8 cellular contexts compared by ENCODE assay signal in the genomic region with DNA sequence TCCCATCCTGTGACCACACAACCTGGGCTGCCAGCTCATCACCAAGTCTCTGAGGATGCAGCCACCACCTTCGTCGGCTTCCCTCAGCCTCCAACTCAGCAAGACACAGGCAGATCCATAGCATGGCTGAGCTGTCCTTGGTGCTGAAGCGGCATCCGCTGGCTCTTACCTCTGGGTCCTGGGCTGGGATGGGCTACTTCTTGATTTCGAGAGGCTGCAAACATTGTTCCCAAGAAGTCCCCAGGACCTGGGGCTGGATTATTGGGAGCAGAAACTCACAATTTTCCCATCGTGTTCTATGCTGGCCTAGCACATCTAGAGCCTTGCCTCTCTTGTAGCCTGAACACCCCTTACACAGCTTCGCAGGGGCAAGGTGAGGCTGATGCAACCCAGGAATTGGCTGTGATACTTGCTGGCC. TPM values are rescaled to one million over a fixed set of nuclear protein-coding genes. Genes with fewer than 3 reads are reported as not detected.
A peak's percentile ranks its signal among the peaks of the same experiment; 100 is the strongest.
DNase-seq lines count a peak whose midpoint lies in the region; ATAC-seq and TF ChIP-seq lines count a peak whose summit lies in the region.

No MANE protein-coding gene starts in this region.

- H3K9me3 ChIP-seq in neural cell (ENCODE audit: low read length): no peaks in the 10 kb centered on the region

- TF ChIP-seq CTCF in choroid plexus epithelial cell (conservative IDR thresholded peaks at IDR 0.05; ENCODE audit: low read depth, low read length): no peak
- no peak for TF ChIP-seq CTCF in neural cell (IDR thresholded peaks at IDR 0.05; ENCODE audit: poor library complexity, severe bottlenecking)

- no peaks in the 10 kb centered on the region for H3K36me3 ChIP-seq in neural cell (ENCODE audit: insufficient read depth, low read length)

- H3K27ac ChIP-seq in neural cell (ENCODE audit: low read length): no peak overlapping the region

- TF ChIP-seq RAD21 in neural cell (conservative IDR thresholded peaks at IDR 0.05): no peak

- no peak overlapping the region for H3K4me2 ChIP-seq in neural cell (ENCODE audit: low read length)

- no peak for ATAC-seq in GM21367 (IDR thresholded peaks at IDR 0.05; ENCODE audit: unreplicated experiment)
- no peak for ATAC-seq in GM19023 (IDR thresholded peaks at IDR 0.05; ENCODE audit: unreplicated experiment)

- no peak overlapping the region for H2AFZ ChIP-seq in neural cell (ENCODE audit: low read depth, low read length)

- DNase-seq in ELF-1 (ENCODE audit: low read depth, low spot score) (peak; percentile 89), MV-4-11 (lab: John Stamatoyannopoulos, UW) (peak; percentile 50), choroid plexus epithelial cell (ENCODE audit: low read depth) (peak; percentile 71), NK-92 (lab: John Stamatoyannopoulos, UW; ENCODE audit: unreplicated experiment) (no peak)
- DNase-seq in activated CD4-positive, CD25-positive, alpha-beta regulatory T cell (lab: John Stamatoyannopoulos, UW): no peak

- no peaks in the 10 kb centered on the region for H3F3A ChIP-seq in neural cell (ENCODE audit: insufficient read depth, low read length, poor library complexity, severe bottlenecking)

- H3K9ac ChIP-seq in neural cell (ENCODE audit: low read length): no peak overlapping the region

- peaks cover 40% of the 10 kb centered on the region for H3K27me3 ChIP-seq in neural cell (ENCODE audit: insufficient read depth, low read depth, low read length)

- TF ChIP-seq EP300 in neural cell (conservative IDR thresholded peaks at IDR 0.05; ENCODE audit: poor library complexity, severe bottlenecking): no peak

- H3K9me2 ChIP-seq in neural cell (ENCODE audit: insufficient read depth, low read length): no peaks in the 10 kb centered on the region

- no peaks in the 10 kb centered on the region for H3K79me2 ChIP-seq in neural cell (replicated peaks; ENCODE audit: insufficient read depth, low read length)

- no peak overlapping the region for H3K4me3 ChIP-seq in choroid plexus epithelial cell (ENCODE audit: low read depth, low read length)
- H3K4me3 ChIP-seq in neural cell (ENCODE audit: low read length): no peak overlapping the region

- H4K20me1 ChIP-seq in neural cell (ENCODE audit: insufficient read depth): no peaks in the 10 kb centered on the region

TF ChIP-seq in neural cell, 6 proteins besides CTCF, POLR2A, EP300 and RAD21:
- TF ChIP-seq, protein P1, sequence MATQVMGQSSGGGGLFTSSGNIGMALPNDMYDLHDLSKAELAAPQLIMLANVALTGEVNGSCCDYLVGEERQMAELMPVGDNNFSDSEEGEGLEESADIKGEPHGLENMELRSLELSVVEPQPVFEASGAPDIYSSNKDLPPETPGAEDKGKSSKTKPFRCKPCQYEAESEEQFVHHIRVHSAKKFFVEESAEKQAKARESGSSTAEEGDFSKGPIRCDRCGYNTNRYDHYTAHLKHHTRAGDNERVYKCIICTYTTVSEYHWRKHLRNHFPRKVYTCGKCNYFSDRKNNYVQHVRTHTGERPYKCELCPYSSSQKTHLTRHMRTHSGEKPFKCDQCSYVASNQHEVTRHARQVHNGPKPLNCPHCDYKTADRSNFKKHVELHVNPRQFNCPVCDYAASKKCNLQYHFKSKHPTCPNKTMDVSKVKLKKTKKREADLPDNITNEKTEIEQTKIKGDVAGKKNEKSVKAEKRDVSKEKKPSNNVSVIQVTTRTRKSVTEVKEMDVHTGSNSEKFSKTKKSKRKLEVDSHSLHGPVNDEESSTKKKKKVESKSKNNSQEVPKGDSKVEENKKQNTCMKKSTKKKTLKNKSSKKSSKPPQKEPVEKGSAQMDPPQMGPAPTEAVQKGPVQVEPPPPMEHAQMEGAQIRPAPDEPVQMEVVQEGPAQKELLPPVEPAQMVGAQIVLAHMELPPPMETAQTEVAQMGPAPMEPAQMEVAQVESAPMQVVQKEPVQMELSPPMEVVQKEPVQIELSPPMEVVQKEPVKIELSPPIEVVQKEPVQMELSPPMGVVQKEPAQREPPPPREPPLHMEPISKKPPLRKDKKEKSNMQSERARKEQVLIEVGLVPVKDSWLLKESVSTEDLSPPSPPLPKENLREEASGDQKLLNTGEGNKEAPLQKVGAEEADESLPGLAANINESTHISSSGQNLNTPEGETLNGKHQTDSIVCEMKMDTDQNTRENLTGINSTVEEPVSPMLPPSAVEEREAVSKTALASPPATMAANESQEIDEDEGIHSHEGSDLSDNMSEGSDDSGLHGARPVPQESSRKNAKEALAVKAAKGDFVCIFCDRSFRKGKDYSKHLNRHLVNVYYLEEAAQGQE (IDR thresholded peaks at IDR 0.05; ENCODE audit: borderline replicate concordance): peak; percentile 90
- no peak for TF ChIP-seq EZH2 (IDR thresholded peaks at IDR 0.05; ENCODE audit: borderline replicate concordance, insufficient read depth, low read length, poor library complexity, severe bottlenecking)

RNA-seq across cellular contexts. Expression of a gene that starts 24.9 kb away (rescaled TPM):
- not detected in 2 replicates for polyA plus RNA-seq in neural cell
- not detected in 2 replicates for polyA minus RNA-seq in neural cell

RNA-seq across cellular contexts. Expression of a gene that starts 31.9 kb away (rescaled TPM):
- not detected in 2 replicates for polyA plus RNA-seq in neural cell
- not detected in 2 replicates for polyA minus RNA-seq in neural cell

RNA-seq across cellular contexts. Expression of a gene that starts 41.5 kb away (rescaled TPM):
- polyA plus RNA-seq in neural cell: not detected in 2 replicates
- polyA minus RNA-seq in neural cell: not detected in 2 replicates

RNA-seq across cellular contexts. Expression of a gene that starts 48.2 kb away (rescaled TPM):
- 3.9 and 4.7 TPM in 2 replicates for polyA plus RNA-seq in neural cell
- 3.9 and 4.6 TPM in 2 replicates for polyA minus RNA-seq in neural cell

Comparison
In these comparisons a context has a peak if more than half of its experiments do, and no peak if none do; other contexts are left out.
1. DNase-seq: peak in ELF-1 (single experiment), MV-4-11 (single experiment) and choroid plexus epithelial cell (single experiment); none in activated CD4-positive, CD25-positive, alpha-beta regulatory T cell (0 of 4) and NK-92 (single experiment).